13 cellular contexts compared by ENCODE assay signal in the genomic region with DNA sequence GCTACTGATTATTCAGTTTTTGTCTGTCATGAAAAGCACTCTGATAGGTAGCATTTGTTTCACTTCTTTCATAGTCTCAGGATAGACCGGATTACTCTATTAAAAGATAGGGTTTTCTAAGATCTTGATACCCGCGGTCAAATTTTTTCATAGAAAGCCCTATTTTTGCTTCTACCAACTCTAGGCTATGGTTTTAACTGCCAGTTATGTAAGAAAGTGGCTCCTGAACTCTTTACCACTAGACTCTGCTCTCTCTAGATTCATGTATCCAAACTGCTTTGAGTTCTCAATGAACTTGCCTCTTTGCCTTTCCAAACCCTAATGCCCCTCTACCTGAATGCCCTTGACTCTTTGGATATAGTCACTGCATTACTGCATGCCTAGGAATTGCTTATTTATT.
"Had no signal": no experiment of that assay in that cellular context is flagged by ENCODE, and none has a peak within 500 bp of the region (broad histone marks: within the 10 kb centered on the region; RNA-seq: fewer than 3 reads in every experiment).

No MANE protein-coding gene starts in this region.

- H3K36me3 Mint-ChIP-seq: immature natural killer cell had no signal

- H3K9me3 Mint-ChIP-seq: immature natural killer cell; naive thymus-derived CD8-positive, alpha-beta T cell; neural progenitor cell had no signal

- DNase-seq: dorsolateral prefrontal cortex; effector CD8-positive, alpha-beta T cell; esophagus squamous epithelium; foreskin fibroblast; immature natural killer cell; naive thymus-derived CD8-positive, alpha-beta T cell; nucleus accumbens; ovary; sigmoid colon; stimulated activated CD4-positive, alpha-beta T cell treated with anti-CD3 and anti-CD28 coated beads, Interleukin-12 subunit alpha, Interleukin-12 subunit beta, amount 100 ng/mL, for 4 hours; stimulated activated naive CD4-positive, alpha-beta T cell treated with Interleukin-2 at 50 U/mL for 16 hours had no signal

- H3K27me3 Mint-ChIP-seq: naive thymus-derived CD8-positive, alpha-beta T cell had no signal

- H3K27ac Mint-ChIP-seq: immature natural killer cell, neural progenitor cell had no signal

- H3K4me3 Mint-ChIP-seq: immature natural killer cell, neural progenitor cell had no signal

- ATAC-seq: gastroesophageal sphincter; naive thymus-derived CD8-positive, alpha-beta T cell had no signal
